10 cellular contexts compared by ENCODE assay signal in genomic region chr20:46027245-46027853, GRCh38.
A peak's percentile ranks its signal among the peaks of the same experiment; 100 is the strongest.
DNase-seq lines count a peak whose midpoint lies in the region; ATAC-seq and TF ChIP-seq lines count a peak whose summit lies in the region.
"Had no signal": no experiment of that assay in that cellular context is flagged by ENCODE, and none has a peak within 500 bp of the region (broad histone marks: within the 10 kb centered on the region; RNA-seq: fewer than 3 reads in every experiment).

No MANE protein-coding gene starts in this region.

- TF ChIP-seq CTCF in astrocyte of the spinal cord (IDR thresholded peaks at IDR 0.05; ENCODE audit: low read depth, low read length), result no peak

- ATAC-seq in HG03378 (IDR thresholded peaks at IDR 0.05; ENCODE audit: unreplicated experiment), result no peak
- ATAC-seq: naive thymus-derived CD8-positive, alpha-beta T cell had no signal

- in situ Hi-C loops in KBM-7 (cut with MboI; ENCODE audit: low pct_unique_long_range_greater_than_20kb, low sequenced_read_pairs), result no loop called here
- in situ Hi-C loops in astrocyte of the spinal cord (cut with HindIII; ENCODE audit: low sequenced_read_pairs), result no loop called here

- H3K4me3 ChIP-seq in astrocyte of the spinal cord (ENCODE audit: low read depth, low read length), result no peak overlapping the region

- DNase-seq in EL, result peak; percentile 48
- DNase-seq in KBM-7, result peak; percentile 45
- DNase-seq in astrocyte of the spinal cord (ENCODE audit: low read depth, low spot score), result peak; percentile 63
- DNase-seq in medulla oblongata (ENCODE audit: extremely low spot score), result peak; percentile 48
- no peak for DNase-seq in NCI-H345 treated with DMSO at 0.1 percent for 48 hours (lab: John Stamatoyannopoulos, UW; ENCODE audit: unreplicated experiment)
- DNase-seq in NCI-H2107 (lab: John Stamatoyannopoulos, UW), result no peak
- DNase-seq in NCI-H2171 (lab: John Stamatoyannopoulos, UW), result no peak
- DNase-seq: NK-92 treated with Interleukin-12 subunit alpha and Interleukin-12 subunit beta, amount 100 ng/mL, for 24 hours had no signal

Comparison
In these comparisons a context has a peak if more than half of its experiments do, and no peak if none do; other contexts are left out.
1. DNase-seq: peak in EL (single experiment), KBM-7 (single experiment), astrocyte of the spinal cord (single experiment) and medulla oblongata (single experiment); none in NCI-H345 treated with DMSO at 0.1 percent for 48 hours (single experiment), NCI-H2107 (single experiment) and NCI-H2171 (single experiment).